ENCODE assay signal across 12 cellular contexts in the genomic region with DNA sequence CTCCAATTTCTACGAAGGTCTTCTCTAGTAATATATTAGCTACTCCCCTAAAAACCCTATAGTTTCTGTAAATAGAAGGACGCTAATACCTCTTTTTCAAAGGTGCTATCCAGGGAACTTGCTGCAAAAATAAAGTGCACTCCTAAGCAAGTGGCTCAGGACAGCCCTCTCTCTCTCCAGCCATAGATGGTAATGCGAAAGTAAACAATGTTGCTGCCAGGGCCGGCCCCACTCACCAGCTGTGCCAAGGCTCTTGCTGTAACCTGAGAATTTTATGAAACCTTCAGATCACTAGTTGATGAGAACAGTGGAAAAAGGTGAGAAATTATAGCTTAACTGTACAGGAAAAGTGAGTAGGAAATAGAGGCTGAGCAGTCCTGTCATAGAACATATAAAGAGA. TPM values are rescaled to one million over a fixed set of nuclear protein-coding genes. Genes with fewer than 3 reads are reported as not detected.
DNase-seq lines count a peak whose midpoint lies in the region; ATAC-seq and TF ChIP-seq lines count a peak whose summit lies in the region.
"Had no signal": no experiment of that assay in that cellular context is flagged by ENCODE, and none has a peak within 500 bp of the region (broad histone marks: within the 10 kb centered on the region; RNA-seq: fewer than 3 reads in every experiment).

No MANE protein-coding gene starts in this region.

- H3K27ac ChIP-seq in body of pancreas, result peak overlapping the region in 1 of 4 donors; percentile 39
- H3K27ac ChIP-seq: neural progenitor cell had no signal

- intact Hi-C loops in body of pancreas (cut with DNase I), result no loop called here
- intact Hi-C loops in mucosa of descending colon (cut with DNase I, micrococcal nuclease), result no loop called here

- WGBS in body of pancreas, 2 donors, result 6 to 18% methylated on average over 4 of the region's 4 CpGs

- no peak for TF ChIP-seq POLR2A in body of pancreas (IDR thresholded peaks at IDR 0.05)

- H3K4me3 ChIP-seq in body of pancreas, result no peak overlapping the region
- H3K4me3 ChIP-seq in mucosa of descending colon, result no peak overlapping the region
- H3K4me3 ChIP-seq: neural progenitor cell had no signal

- DNase-seq in COLO668 (lab: John Stamatoyannopoulos, UW; ENCODE audit: unreplicated experiment) (peak; percentile 11), NCI-H1105 (lab: John Stamatoyannopoulos, UW) (peak; percentile 88), body of pancreas (peak; percentile 79 to 90 (median 86)), mucosa of descending colon (peak; percentile 63 to 79 (median 68)), superior temporal gyrus (ENCODE audit: extremely low spot score) (no peak)
- no peak for DNase-seq in stimulated activated CD4-positive, alpha-beta T cell treated with anti-CD3 and anti-CD28 coated beads, Interleukin-4, amount 100 ng/mL, for 1 hour
- DNase-seq: activated naive CD4-positive, alpha-beta T cell; CD4-positive, CD25-positive, alpha-beta regulatory T cell; T-helper 17 cell had no signal

- TF ChIP-seq CTCF in body of pancreas (IDR thresholded peaks at IDR 0.05) (no peak), mucosa of descending colon (IDR thresholded peaks at IDR 0.05) (no peak)

- H3K9me3 ChIP-seq in body of pancreas, result no peaks in the 10 kb centered on the region
- peaks cover 9% of the 10 kb centered on the region for H3K9me3 ChIP-seq in mucosa of descending colon

- peak; percentile 96 for ATAC-seq in body of pancreas
- peak; percentile 96 for ATAC-seq in mucosa of descending colon
- no peak for ATAC-seq in GM21447 (IDR thresholded peaks at IDR 0.05; ENCODE audit: unreplicated experiment)
- ATAC-seq in GM21360 (IDR thresholded peaks at IDR 0.05; ENCODE audit: unreplicated experiment), result no peak
- ATAC-seq: T-helper 17 cell had no signal

- no peaks in the 10 kb centered on the region for H3K27me3 ChIP-seq in body of pancreas
- H3K27me3 ChIP-seq: neural progenitor cell had no signal

- H3K36me3 ChIP-seq in body of pancreas (replicated peaks in 1 of 2; ENCODE audit: insufficient read depth in 1 of 2, low read depth in 2 of 2) (no peaks in the 10 kb centered on the region), mucosa of descending colon (ENCODE audit: low read depth) (no peaks in the 10 kb centered on the region)
- H3K36me3 ChIP-seq: neural progenitor cell had no signal

- H3K4me1 ChIP-seq in body of pancreas, result peaks cover 17% of the 10 kb centered on the region
- no peaks in the 10 kb centered on the region for H3K4me1 ChIP-seq in mucosa of descending colon (ENCODE audit: low read depth)
- H3K4me1 ChIP-seq: neural progenitor cell had no signal

RNA-seq across cellular contexts. Expression of gene TAS2R39, which starts 10.9 kb away (rescaled TPM):
- total RNA-seq in body of pancreas (not detected), mucosa of descending colon (not detected)
- total RNA-seq: CD4-positive, CD25-positive, alpha-beta regulatory T cell; T-helper 17 cell had no signal

RNA-seq across cellular contexts. Expression of gene PIP, which starts 40.5 kb away (rescaled TPM):
- total RNA-seq in body of pancreas, result not detected
- total RNA-seq in mucosa of descending colon, result not detected
- total RNA-seq: CD4-positive, CD25-positive, alpha-beta regulatory T cell; T-helper 17 cell had no signal

RNA-seq across cellular contexts. Expression of gene TAS2R40, which starts 49.5 kb away (rescaled TPM):
- not detected for total RNA-seq in body of pancreas
- total RNA-seq in mucosa of descending colon, result not detected
- total RNA-seq: CD4-positive, CD25-positive, alpha-beta regulatory T cell; T-helper 17 cell had no signal

Comparison
In these comparisons a context has a peak if more than half of its experiments do, and no peak if none do; other contexts are left out.
1. DNase-seq: peak in COLO668 (single experiment), NCI-H1105 (single experiment), body of pancreas (4 of 4) and mucosa of descending colon (3 of 3); none in superior temporal gyrus (single experiment) and stimulated activated CD4-positive, alpha-beta T cell treated with anti-CD3 and anti-CD28 coated beads, Interleukin-4, amount 100 ng/mL, for 1 hour (single experiment).
2. ATAC-seq: peak in body of pancreas (single experiment) and mucosa of descending colon (single experiment); none in GM21447 (single experiment) and GM21360 (single experiment).